7 cellular contexts compared by ENCODE assay signal in the genomic region with DNA sequence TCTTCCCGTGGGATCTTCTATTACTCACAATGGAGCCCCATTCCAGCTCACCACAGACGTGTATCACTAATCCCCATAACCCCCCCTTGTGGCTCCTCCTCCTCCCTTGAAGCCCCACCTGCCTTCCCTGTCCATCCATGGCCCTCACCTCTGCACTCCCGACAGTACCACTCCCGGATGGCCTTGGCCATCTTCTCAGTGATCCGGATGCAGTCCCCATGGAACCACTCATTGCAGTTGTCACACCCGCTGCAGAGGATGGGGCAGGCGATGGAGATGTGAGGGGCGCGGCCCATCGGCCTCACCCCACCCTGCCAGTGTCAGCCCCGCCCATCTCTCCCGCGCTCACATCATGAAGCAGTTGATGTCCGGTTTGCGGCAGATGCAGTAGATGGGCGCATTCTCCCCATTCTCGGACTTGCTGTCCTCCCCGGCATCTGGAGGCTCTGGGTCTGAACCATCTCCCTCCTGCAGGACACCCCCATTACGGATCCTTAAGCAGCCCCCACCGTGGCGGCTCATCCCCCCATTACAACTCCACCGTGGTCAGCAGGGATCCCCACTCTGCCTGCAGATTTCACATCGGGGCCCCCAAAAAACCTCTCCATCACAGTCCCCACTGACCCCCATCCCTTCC. TPM values are rescaled to one million over a fixed set of nuclear protein-coding genes. Genes with fewer than 3 reads are reported as not detected.
DNase-seq lines count a peak whose midpoint lies in the region; ATAC-seq and TF ChIP-seq lines count a peak whose summit lies in the region.

No MANE protein-coding gene starts in this region.

- H3K79me2 ChIP-seq in MM.1S (ENCODE audit: low read length) = peaks cover 32% of the 10 kb centered on the region

- peak overlapping the region; percentile 91 for H3K4me3 ChIP-seq in GM06990 (replicated peaks; ENCODE audit: low read depth, low read length)
- peak overlapping the region; percentile 98 for H3K4me3 ChIP-seq in MM.1S (ENCODE audit: low read length)
- peak overlapping the region; percentile 95 for H3K4me3 ChIP-seq in iPS-18a (ENCODE audit: low read length)

- H3K27me3 ChIP-seq in GM06990 (replicated peaks; ENCODE audit: control insufficient read depth, insufficient read depth, low read length) (no peaks in the 10 kb centered on the region), MM.1S (replicated peaks; ENCODE audit: insufficient read depth, low read length) (no peaks in the 10 kb centered on the region), iPS-18a (ENCODE audit: control insufficient read depth, insufficient read depth, low read length) (no peaks in the 10 kb centered on the region)

- H3K27ac Mint-ChIP-seq in activated naive CD4-positive, alpha-beta T cell treated with anti-CD3 and anti-CD28 coated beads, Interleukin-2, amount 50 U/mL, for 72 hours = peak overlapping the region; percentile 94 to 100

- peak overlapping the region; percentile 88 for H3K4me2 ChIP-seq in MM.1S (ENCODE audit: low read depth, low read length)

- no peaks in the 10 kb centered on the region for H3F3A ChIP-seq in MM.1S (ENCODE audit: insufficient read depth, low read length)

- H3K4me1 ChIP-seq in MM.1S (ENCODE audit: low read length) = peaks cover 6% of the 10 kb centered on the region; the same call in 1 of the 2 replicates
- H3K4me1 ChIP-seq in iPS-18a (ENCODE audit: control insufficient read depth, low read depth, low read length) = no peaks in the 10 kb centered on the region

- peaks cover 33 to 43% of the 10 kb centered on the region in 2 donors for H3K36me3 Mint-ChIP-seq in activated naive CD4-positive, alpha-beta T cell treated with anti-CD3 and anti-CD28 coated beads, Interleukin-2, amount 50 U/mL, for 72 hours

- H3K9me3 Mint-ChIP-seq in activated naive CD4-positive, alpha-beta T cell treated with anti-CD3 and anti-CD28 coated beads, Interleukin-2, amount 50 U/mL, for 72 hours = no peaks in the 10 kb centered on the region

- H3K36me3 ChIP-seq in GM06990 (ENCODE audit: control insufficient read depth, insufficient read depth, low read length) (peaks cover 33% of the 10 kb centered on the region), MM.1S (replicated peaks; ENCODE audit: insufficient read depth, low read length) (peaks cover 11% of the 10 kb centered on the region; the same call in 1 of the 2 replicates), iPS-18a (ENCODE audit: control insufficient read depth, low read depth, low read length) (peaks cover 23% of the 10 kb centered on the region)

- H4K20me1 ChIP-seq in MM.1S (ENCODE audit: insufficient read depth, low read length) = no peaks in the 10 kb centered on the region

- peak overlapping the region; percentile 94 for H2AFZ ChIP-seq in MM.1S (ENCODE audit: low read length)

- no peak overlapping the region for H3K27ac ChIP-seq in MM.1S (ENCODE audit: low read length)
- H3K27ac ChIP-seq in iPS-18a (ENCODE audit: low read length) = no peak overlapping the region

- H3K9me3 ChIP-seq in MM.1S (replicated peaks; ENCODE audit: insufficient read depth, low read length) (no peaks in the 10 kb centered on the region), iPS-18a (ENCODE audit: control insufficient read depth, low read depth, low read length) (no peaks in the 10 kb centered on the region)

- no peaks in the 10 kb centered on the region for H3K9me2 ChIP-seq in MM.1S (replicated peaks; ENCODE audit: insufficient read depth, low read length)

- no peak for ATAC-seq in activated naive CD4-positive, alpha-beta T cell treated with anti-CD3 and anti-CD28 coated beads, Interleukin-2, amount 50 U/mL, for 72 hours
- ATAC-seq in GM18868 (IDR thresholded peaks at IDR 0.05; ENCODE audit: unreplicated experiment) = no peak
- no peak for ATAC-seq in GM21515 (IDR thresholded peaks at IDR 0.05; ENCODE audit: unreplicated experiment)

- no peak for DNase-seq in GM06990 (ENCODE audit: extremely low read depth, insufficient read length)
- no peak for DNase-seq in MM.1S
- DNase-seq in activated naive CD4-positive, alpha-beta T cell treated with anti-CD3 and anti-CD28 coated beads, Interleukin-2, amount 50 U/mL, for 72 hours (ENCODE audit: low spot score in 2 of 2) = peak in 1 of 2 donors; percentile 30
- DNase-seq in stimulated activated CD8-positive, alpha-beta memory T cell treated with anti-CD3 and anti-CD28 coated beads, Interleukin-4, amount 100 ng/mL, for 48 hours = peak; percentile 72

- TF ChIP-seq CTCF in GM06990 (IDR thresholded peaks at IDR 0.05; ENCODE audit: insufficient read depth, low read length, poor library complexity, severe bottlenecking) (no peak), MM.1S (IDR thresholded peaks at IDR 0.05; ENCODE audit: low read length) (no peak)

- H3K9ac ChIP-seq in MM.1S (ENCODE audit: low read length) (peak overlapping the region; percentile 70), iPS-18a (ENCODE audit: low read length) (peak overlapping the region; percentile 72)

RNA-seq across cellular contexts. Expression of gene CXXC1, which starts 1.0 kb away (rescaled TPM):
- 100 to 1,000 TPM in 1 of 2 donors, 10 to 100 TPM in 1; 88.9 to 177 TPM for total RNA-seq in activated naive CD4-positive, alpha-beta T cell treated with anti-CD3 and anti-CD28 coated beads, Interleukin-2, amount 50 U/mL, for 72 hours

RNA-seq across cellular contexts. Expression of gene MBD1, which starts 5.2 kb away (rescaled TPM):
- 100 to 1,000 TPM in 1 of 2 donors, 10 to 100 TPM in 1; 79.7 to 123 TPM for total RNA-seq in activated naive CD4-positive, alpha-beta T cell treated with anti-CD3 and anti-CD28 coated beads, Interleukin-2, amount 50 U/mL, for 72 hours

RNA-seq across cellular contexts. Expression of gene CFAP53, which starts 20.2 kb away (rescaled TPM):
- 1 to 10 TPM in 1 of 2 donors, under 1 TPM in 1; 0.82 to 2.2 TPM for total RNA-seq in activated naive CD4-positive, alpha-beta T cell treated with anti-CD3 and anti-CD28 coated beads, Interleukin-2, amount 50 U/mL, for 72 hours
